8 cellular contexts compared by ENCODE assay signal in genomic region chr3:36876181-36876936, GRCh38.
DNase-seq lines count a peak whose midpoint lies in the region; ATAC-seq and TF ChIP-seq lines count a peak whose summit lies in the region.

No MANE protein-coding gene starts in this region.

- H3K27ac ChIP-seq in KOPT-K1 (ENCODE audit: low read depth, low read length, poor library complexity, severe bottlenecking) (peak overlapping the region; percentile 79), hepatocyte (no peak overlapping the region)
- H3K27ac ChIP-seq in effector memory CD4-positive, alpha-beta T cell (ENCODE audit: insufficient read depth, low read length, poor library complexity, severe bottlenecking), result peak overlapping the region; percentile 74

- H3K79me2 ChIP-seq in hepatocyte, result no peaks in the 10 kb centered on the region

- no peak overlapping the region for H3K4me2 ChIP-seq in hepatocyte

- H3K36me3 ChIP-seq in KOPT-K1 (ENCODE audit: insufficient read depth, low read length) (no peaks in the 10 kb centered on the region), hepatocyte (replicated peaks; ENCODE audit: insufficient read depth, low read depth) (no peaks in the 10 kb centered on the region), HAP-1 (replicated peaks) (no peaks in the 10 kb centered on the region)
- no peaks in the 10 kb centered on the region for H3K36me3 ChIP-seq in effector memory CD4-positive, alpha-beta T cell (ENCODE audit: control insufficient read depth, insufficient read depth, low read length)

- no peaks in the 10 kb centered on the region for H3K27me3 ChIP-seq in effector memory CD4-positive, alpha-beta T cell (replicated peaks; ENCODE audit: control insufficient read depth, insufficient read depth, low read length, poor library complexity, severe bottlenecking)
- H3K27me3 ChIP-seq in hepatocyte (no peaks in the 10 kb centered on the region), HAP-1 (ENCODE audit: low read depth) (no peaks in the 10 kb centered on the region)

- no peaks in the 10 kb centered on the region for H3K9me3 ChIP-seq in KOPT-K1 (ENCODE audit: insufficient read depth, low read length, poor library complexity, severe bottlenecking)
- no peaks in the 10 kb centered on the region for H3K9me3 ChIP-seq in effector memory CD4-positive, alpha-beta T cell (ENCODE audit: control insufficient read depth, low read length)
- H3K9me3 ChIP-seq in hepatocyte (ENCODE audit: low read depth), result no peaks in the 10 kb centered on the region
- no peaks in the 10 kb centered on the region for H3K9me3 ChIP-seq in HAP-1

- H3K4me3 ChIP-seq in effector memory CD4-positive, alpha-beta T cell (ENCODE audit: insufficient read depth, low read depth, low read length, poor library complexity, severe bottlenecking), result peak overlapping the region; percentile 28
- H3K4me3 ChIP-seq in hepatocyte (no peak overlapping the region), HAP-1 (no peak overlapping the region)

- DNase-seq in effector memory CD4-positive, alpha-beta T cell, result peak in 2 of 3 donors; percentile 13 to 14
- DNase-seq in hepatocyte (ENCODE audit: low spot score), result no peak
- DNase-seq in HAP-1 (ENCODE audit: low spot score in 2 of 2), result no peak
- DNase-seq in SKM-1 treated with dmso at 0.1 percent for 144 hours (lab: John Stamatoyannopoulos, UW; ENCODE audit: unreplicated experiment), result no peak
- no peak for DNase-seq in NCI-H187 (lab: John Stamatoyannopoulos, UW)

- no peak for TF ChIP-seq CTCF in hepatocyte (IDR thresholded peaks at IDR 0.05; ENCODE audit: poor library complexity)

- whole genome bisulfite sequencing in hepatocyte (ENCODE audit: low lambda C conversion rate, missing lambda C conversion rate), result 92% methylated on average over 7 of the region's 7 CpGs

- in situ Hi-C loops in HAP-1 (cut with MboI; ENCODE audit: low sequenced_read_pairs), result no loop called here

- H3K4me1 ChIP-seq in effector memory CD4-positive, alpha-beta T cell (ENCODE audit: control insufficient read depth, insufficient read depth, low read length, poor library complexity, severe bottlenecking), result peaks cover 21% of the 10 kb centered on the region
- H3K4me1 ChIP-seq in hepatocyte (ENCODE audit: insufficient read depth) (no peaks in the 10 kb centered on the region), HAP-1 (no peaks in the 10 kb centered on the region)

- no peaks in the 10 kb centered on the region for H3K9me2 ChIP-seq in hepatocyte (replicated peaks; ENCODE audit: insufficient read depth)

- no peaks in the 10 kb centered on the region for H4K20me1 ChIP-seq in hepatocyte (ENCODE audit: insufficient read depth, poor library complexity, severe bottlenecking)

- no peak overlapping the region for H2AFZ ChIP-seq in hepatocyte

- ATAC-seq in GM18861 (IDR thresholded peaks at IDR 0.05; ENCODE audit: unreplicated experiment) (peak; percentile 99), GM21723 (IDR thresholded peaks at IDR 0.05; ENCODE audit: unreplicated experiment) (peak; percentile 99)

Comparison
In these comparisons a context has a peak if more than half of its experiments do, and no peak if none do; other contexts are left out.
1. DNase-seq: peak in effector memory CD4-positive, alpha-beta T cell (2 of 3); none in hepatocyte (single experiment), HAP-1 (0 of 2), SKM-1 treated with dmso at 0.1 percent for 144 hours (single experiment) and NCI-H187 (0 of 2).